8 cellular contexts compared by ENCODE assay signal in genomic region chr10:119272338-119272734, GRCh38.
DNase-seq lines count a peak whose midpoint lies in the region; ATAC-seq, FAIRE-seq and TF ChIP-seq lines count a peak whose summit lies in the region.
"Not testable (repeated sequence)": the region's sequence is repeated elsewhere in the genome, so short reads cannot be mapped to it uniquely, and the experiment has no call there.

No MANE protein-coding gene starts in this region.

- H3K9me3 Mint-ChIP-seq in activated B cell treated with CpG ODN at 0.5 μM for 24 hours; dendritic cell treated with granulocyte-macrophage colony-stimulating factor and Interleukin-4, amounts not matched to agents 40 ng/mL and 50 ng/mL, for 4 days; memory B cell: not testable (repeated sequence)

- not testable (repeated sequence) for H2AFZ ChIP-seq in IMR-90 (replicated peaks; ENCODE audit: low read length, poor library complexity)

- CTCF ChIA-PET in A549 (lab: Yijun Ruan, JAX) = interaction anchor here (0.7 to 3.4 kb wide), 12 partner anchors 10 to 153 kb away, joined by 3 to 20 read pairs (median 6); partner anchors contain the start of gene GRK5
- CTCF ChIA-PET in IMR-90 (lab: Yijun Ruan, JAX) = interaction anchor here (2.6 kb wide), 1 partner anchor 65 kb away, joined by 7 read pairs; the partner anchor contains the start of gene GRK5
- CTCF ChIA-PET in activated B cell treated with CpG ODN at 0.5 μM for 24 hours (lab: Charles Lee) = interaction anchor here (1.0 to 2.1 kb wide), 3 partner anchors 34 to 217 kb away, joined by 3 to 12 read pairs (median 4); no protein-coding TSS in a partner anchor

- in situ Hi-C loops in IMR-90 (cut with MboI; ENCODE audit: low sequenced_read_pairs) = not testable (repeated sequence)

- WGBS in A549 (ENCODE audit: missing lambda C conversion rate) = 96% methylated on average over 7 of the region's 7 CpGs
- WGBS in IMR-90 (ENCODE audit: extremely low coverage in 2 of 2, insufficient read length in 1 of 2), 2 experiments = no CpG with 5 or more reads among the region's 7 CpGs
- WGBS in sigmoid colon, 2 donors = 93 to 94% methylated on average over 7 of the region's 7 CpGs

- H4K8ac ChIP-seq in IMR-90 (ENCODE audit: low read depth in 2 of 2, low read length in 2 of 2) = not testable (repeated sequence)

- H2BK5ac ChIP-seq in IMR-90 (ENCODE audit: low read depth, low read length, poor library complexity, severe bottlenecking) = not testable (repeated sequence)

- H3K4me1 Mint-ChIP-seq in activated B cell treated with CpG ODN at 0.5 μM for 24 hours (peaks cover 90% of the 10 kb centered on the region), memory B cell (peaks cover 54% of the 10 kb centered on the region)
- H3K4me1 Mint-ChIP-seq in dendritic cell treated with granulocyte-macrophage colony-stimulating factor and Interleukin-4, amounts not matched to agents 40 ng/mL and 50 ng/mL, for 4 days (ENCODE audit: low read depth) = peaks cover 25% of the 10 kb centered on the region

- H4K5ac ChIP-seq in IMR-90 (ENCODE audit: low read depth, low read length) = not testable (repeated sequence)

- H3K9me3 ChIP-seq in A549; IMR-90 (ENCODE audit: control insufficient read depth, insufficient read depth, low read length); left ventricle myocardium inferior (replicated peaks); sigmoid colon; thoracic aorta: not testable (repeated sequence)

- dilution Hi-C loops in IMR-90 (cut with HindIII; ENCODE audit: low sequenced_read_pairs, unreplicated experiment) = not testable (repeated sequence)

- not testable (repeated sequence) for H3K23ac ChIP-seq in IMR-90 (ENCODE audit: low read depth, low read length)

- H3K27me3 ChIP-seq in IMR-90 (ENCODE audit: control insufficient read depth, insufficient read depth, low read length); left ventricle myocardium inferior (ENCODE audit: low read depth); sigmoid colon; thoracic aorta (replicated peaks; ENCODE audit: insufficient read depth): not testable (repeated sequence)

- H3K9me1 ChIP-seq in IMR-90 (ENCODE audit: insufficient read depth, low read length) = peaks cover 35% of the 10 kb centered on the region

- H3K4me2 ChIP-seq in A549 = peak overlapping the region; percentile 77; the same call in 2 of the 3 replicates
- H3K4me2 ChIP-seq in IMR-90 (ENCODE audit: low read depth, low read length) = not testable (repeated sequence)

- H4K91ac ChIP-seq in IMR-90 (ENCODE audit: insufficient read depth, low read depth, low read length) = 0 out of 2 replicates have a peak overlapping the region, but pooled peaks have one; percentile 18

- not testable (repeated sequence) for TF ChIP-seq EP300 in A549 (IDR thresholded peaks at IDR 0.05); sigmoid colon (IDR thresholded peaks at IDR 0.05)

- H3K79me1 ChIP-seq in IMR-90 (ENCODE audit: low read depth in 1 of 2, low read length in 2 of 2) = peaks cover 60 to 91% of the 10 kb centered on the region in 2 experiments

- H2BK20ac ChIP-seq in IMR-90 (ENCODE audit: low read depth, low read length) = not testable (repeated sequence)

- H3K36me3 Mint-ChIP-seq in activated B cell treated with CpG ODN at 0.5 μM for 24 hours (ENCODE audit: low read depth); dendritic cell treated with granulocyte-macrophage colony-stimulating factor and Interleukin-4, amounts not matched to agents 40 ng/mL and 50 ng/mL, for 4 days (ENCODE audit: low read depth); memory B cell: not testable (repeated sequence)

- H2BK15ac ChIP-seq in IMR-90 (ENCODE audit: low read depth, low read length) = not testable (repeated sequence)

- peak overlapping the region; percentile 76 to 83; a peak in 4 of 6 replicates for H3K27ac ChIP-seq in A549
- not testable (repeated sequence) for H3K27ac ChIP-seq in IMR-90 (ENCODE audit: insufficient read depth, low read length)
- peak overlapping the region; percentile 87 for H3K27ac ChIP-seq in left ventricle myocardium inferior (replicated peaks)
- H3K27ac ChIP-seq in sigmoid colon = peak overlapping the region; percentile 25 to 69 (median 64)
- H3K27ac ChIP-seq in thoracic aorta = peak overlapping the region; percentile 69 to 77

- H2BK120ac ChIP-seq in IMR-90 (ENCODE audit: low read depth, low read length) = not testable (repeated sequence)

- H4K20me1 ChIP-seq in IMR-90 (ENCODE audit: insufficient read depth, low read length) = peaks cover 88% of the 10 kb centered on the region

- H3K36me3 ChIP-seq in IMR-90 (ENCODE audit: control insufficient read depth, insufficient read depth, low read length); left ventricle myocardium inferior; sigmoid colon; thoracic aorta: not testable (repeated sequence)

- H3K18ac ChIP-seq in IMR-90 (ENCODE audit: low read depth, low read length) = not testable (repeated sequence)

- H3K27ac Mint-ChIP-seq in activated B cell treated with CpG ODN at 0.5 μM for 24 hours (peak overlapping the region; percentile 96), memory B cell (peak overlapping the region; percentile 100)
- peak overlapping the region; percentile 5 for H3K27ac Mint-ChIP-seq in dendritic cell treated with granulocyte-macrophage colony-stimulating factor and Interleukin-4, amounts not matched to agents 40 ng/mL and 50 ng/mL, for 4 days

- H2AK9ac ChIP-seq in IMR-90 (replicated peaks; ENCODE audit: low read depth, low read length, poor library complexity) = peak overlapping the region; percentile 15

- H3K4me3 ChIP-seq in A549; IMR-90 (ENCODE audit: insufficient read depth, low read depth, low read length); sigmoid colon; thoracic aorta: not testable (repeated sequence)
- peak overlapping the region; percentile 35 for H3K4me3 ChIP-seq in left ventricle myocardium inferior

- peak overlapping the region; percentile 43; the same call in 1 of the 2 replicates for H2AK5ac ChIP-seq in IMR-90 (ENCODE audit: low read depth, low read length)

- DNase-seq in A549 (ENCODE audit: low read depth in 1 of 2, low spot score in 1 of 2); IMR-90; activated B cell treated with CpG ODN at 0.5 μM for 24 hours; left ventricle myocardium inferior; memory B cell (ENCODE audit: low spot score in 2 of 2); sigmoid colon; thoracic aorta (ENCODE audit: low spot score): not testable (repeated sequence)

- H3K27me3 Mint-ChIP-seq in activated B cell treated with CpG ODN at 0.5 μM for 24 hours; dendritic cell treated with granulocyte-macrophage colony-stimulating factor and Interleukin-4, amounts not matched to agents 40 ng/mL and 50 ng/mL, for 4 days; memory B cell: not testable (repeated sequence)

- not testable (repeated sequence) for H3K4ac ChIP-seq in IMR-90 (ENCODE audit: low read depth, low read length)

- not testable (repeated sequence) for H3K14ac ChIP-seq in IMR-90 (replicated peaks; ENCODE audit: low read depth, low read length)

- H3K9ac ChIP-seq in IMR-90 (ENCODE audit: low read depth, low read length) = not testable (repeated sequence)

- not testable (repeated sequence) for H3K56ac ChIP-seq in IMR-90 (ENCODE audit: extremely low read depth, insufficient read depth, low read length)

- intact Hi-C loops in IMR-90 (cut with micrococcal nuclease) = loop anchor here (5.0 kb wide), 1 partner anchor 140 kb away; no protein-coding TSS in a partner anchor
- intact Hi-C loops in activated B cell treated with CpG ODN at 0.5 μM for 24 hours (cut with micrococcal nuclease); dendritic cell treated with granulocyte-macrophage colony-stimulating factor and Interleukin-4, amounts not matched to agents 40 ng/mL and 50 ng/mL, for 4 days (cut with micrococcal nuclease); left ventricle myocardium inferior (cut with micrococcal nuclease); sigmoid colon (cut with DNase I): not testable (repeated sequence)

- not testable (repeated sequence) for TF ChIP-seq POLR2A in A549 (IDR thresholded peaks at IDR 0.05; ENCODE audit: low read length); IMR-90 (IDR thresholded peaks at IDR 0.05; ENCODE audit: low read depth, low read length); sigmoid colon (IDR thresholded peaks at IDR 0.05)

- ATAC-seq in A549; IMR-90 (ENCODE audit: low read depth); activated B cell treated with CpG ODN at 0.5 μM for 24 hours (ENCODE audit: low read depth); memory B cell (ENCODE audit: low read depth); thoracic aorta (ENCODE audit: insufficient number of reproducible peaks, low FRiP score, low read depth): not testable (repeated sequence)

- FAIRE-seq in A549 (lab: Jason Lieb, UNC) = not testable (repeated sequence)

- H3K4me1 ChIP-seq in A549 (peaks cover 30% of the 10 kb centered on the region), IMR-90 (ENCODE audit: control insufficient read depth, insufficient read depth, low read length) (peaks cover 45% of the 10 kb centered on the region), left ventricle myocardium inferior (peaks cover 85% of the 10 kb centered on the region), sigmoid colon (peaks cover 0 to 58% (median 46%) of the 10 kb centered on the region in 4 donors), thoracic aorta (ENCODE audit: control insufficient read depth in 1 of 2, low read depth in 2 of 2) (peaks cover 31 to 77% of the 10 kb centered on the region in 2 donors)

- not testable (repeated sequence) for TF ChIP-seq RAD21 in A549 (conservative IDR thresholded peaks at IDR 0.05 in 1 of 2, IDR thresholded peaks at IDR 0.05 in 1 of 2); IMR-90 (IDR thresholded peaks at IDR 0.05; ENCODE audit: low read length)

- not testable (repeated sequence) for TF ChIP-seq CTCF in A549 (IDR thresholded peaks at IDR 0.05); IMR-90 (conservative IDR thresholded peaks at IDR 0.05; ENCODE audit: low read depth, low read length); activated B cell treated with CpG ODN at 0.5 μM for 24 hours (IDR thresholded peaks at IDR 0.05); left ventricle myocardium inferior (IDR thresholded peaks at IDR 0.05; ENCODE audit: borderline replicate concordance); sigmoid colon (IDR thresholded peaks at IDR 0.05); thoracic aorta (IDR thresholded peaks at IDR 0.05)

- POLR2A ChIA-PET in A549 (lab: Yijun Ruan, JAX); IMR-90 (lab: Charles Lee; ENCODE audit: unreplicated experiment): not testable (repeated sequence)
- POLR2A ChIA-PET in activated B cell treated with CpG ODN at 0.5 μM for 24 hours (lab: Charles Lee) = interaction anchor here (0.7 to 2.6 kb wide), 7 partner anchors 9 to 114 kb away, joined by 3 to 18 read pairs (median 7); partner anchors contain the start of gene GRK5

- H3K4me3 Mint-ChIP-seq in activated B cell treated with CpG ODN at 0.5 μM for 24 hours; dendritic cell treated with granulocyte-macrophage colony-stimulating factor and Interleukin-4, amounts not matched to agents 40 ng/mL and 50 ng/mL, for 4 days; memory B cell: not testable (repeated sequence)

- not testable (repeated sequence) for BruUV-seq in IMR-90 (replicated peaks; lab: Mats Ljungman, UMichigan)

Comparison
In these comparisons a context has a peak if more than half of its experiments do, and no peak if none do; other contexts are left out.
1. H3K27ac Mint-ChIP-seq: peak in every context shown above with its lines; median percentile 100 in memory B cell; 96 in activated B cell treated with CpG ODN at 0.5 μM for 24 hours; 5 in dendritic cell treated with granulocyte-macrophage colony-stimulating factor and Interleukin-4, amounts not matched to agents 40 ng/mL and 50 ng/mL, for 4 days.